21 cellular contexts compared by ENCODE assay signal in genomic region chr9:80158150-80158549, GRCh38.
A peak's percentile ranks its signal among the peaks of the same experiment; 100 is the strongest.
DNase-seq lines count a peak whose midpoint lies in the region; ATAC-seq, FAIRE-seq and TF ChIP-seq lines count a peak whose summit lies in the region.
"Had no signal": no experiment of that assay in that cellular context is flagged by ENCODE, and none has a peak within 500 bp of the region (broad histone marks: within the 10 kb centered on the region; RNA-seq: fewer than 3 reads in every experiment).

No MANE protein-coding gene starts in this region.

- no peak for TF ChIP-seq CTCF in epithelial cell of esophagus (IDR thresholded peaks at IDR 0.05; ENCODE audit: insufficient read depth, low read depth, low read length, missing control alignments)

- no peaks in the 10 kb centered on the region for H3K9me3 ChIP-seq in Karpas-422 (ENCODE audit: low read length)
- no peaks in the 10 kb centered on the region for H3K9me3 ChIP-seq in naive thymus-derived CD4-positive, alpha-beta T cell (ENCODE audit: control insufficient read depth in 2 of 3, low read length in 3 of 3)
- H3K9me3 ChIP-seq: esophagus squamous epithelium, mucosa of descending colon, pancreas, upper lobe of left lung had no signal

- no peak overlapping the region for H3K27ac Mint-ChIP-seq in naive thymus-derived CD4-positive, alpha-beta T cell
- H3K27ac Mint-ChIP-seq: activated CD4-positive, alpha-beta T cell treated with anti-CD3 and anti-CD28 coated beads, Interleukin-2, amount 10 ng/mL, durations not matched to agents 24 days and 14 days; activated naive CD4-positive, alpha-beta T cell treated with anti-CD3 and anti-CD28 coated beads, Interleukin-2, amount 10 ng/mL, durations not matched to agents 7 days and 5 days had no signal

- peaks cover 33% of the 10 kb centered on the region for H3K4me1 ChIP-seq in Karpas-422 (ENCODE audit: low read length)
- H3K4me1 ChIP-seq in naive thymus-derived CD4-positive, alpha-beta T cell (ENCODE audit: control insufficient read depth in 2 of 2, insufficient read depth in 2 of 2, low read length in 2 of 2): no peaks in the 10 kb centered on the region
- H3K4me1 ChIP-seq: pancreas had no signal

- no peaks in the 10 kb centered on the region for H4K20me1 ChIP-seq in Karpas-422 (ENCODE audit: insufficient read depth, low read depth, low read length)

- POLR2A ChIA-PET in naive thymus-derived CD4-positive, alpha-beta T cell (lab: Charles Lee): no interaction called here

- H3K9ac ChIP-seq in Karpas-422 (ENCODE audit: low read length): no peak overlapping the region

- H3K27me3 ChIP-seq in Karpas-422 (ENCODE audit: low read length): no peaks in the 10 kb centered on the region
- H3K27me3 ChIP-seq in naive thymus-derived CD4-positive, alpha-beta T cell (ENCODE audit: control insufficient read depth in 2 of 2, insufficient read depth in 2 of 2, low read length in 2 of 2): no peaks in the 10 kb centered on the region
- H3K27me3 ChIP-seq: esophagus squamous epithelium, pancreas, upper lobe of left lung had no signal

- DNase-seq in Karpas-422 (no peak), epithelial cell of esophagus (ENCODE audit: low read depth) (peak; percentile 12), putamen (ENCODE audit: low spot score) (peak; percentile 69), HTR-8/SVneo (ENCODE audit: insufficient read length, low spot score) (no peak)
- no peak for DNase-seq in naive thymus-derived CD4-positive, alpha-beta T cell
- DNase-seq: activated CD4-positive, alpha-beta T cell treated with anti-CD3 and anti-CD28 coated beads, Interleukin-2, amount 10 ng/mL, durations not matched to agents 24 days and 14 days; activated naive CD4-positive, alpha-beta T cell treated with anti-CD3 and anti-CD28 coated beads, Interleukin-2, amount 10 ng/mL, durations not matched to agents 7 days and 5 days; activated T-cell treated with anti-CD3 and anti-CD28 coated beads for 4 hours; C1 segment of cervical spinal cord; DMS79 treated with DMSO at 0.1 percent for 48 hours; esophagus squamous epithelium; islet precursor cell; mucosa of descending colon; NCI-H1694; NCI-H510A; pancreas; stimulated activated CD4-positive, alpha-beta T cell treated with anti-CD3 and anti-CD28 coated beads, Interleukin-12 subunit alpha, Interleukin-12 subunit beta, amount 100 ng/mL, for 4 hours; stimulated activated naive CD8-positive, alpha-beta T cell treated with anti-CD3 and anti-CD28 coated beads, Interleukin-15, Interleukin-2, amounts not matched to agents 100 U/mL and 50 U/mL, for 24 hours; upper lobe of left lung had no signal

- H3K9me2 ChIP-seq in Karpas-422 (replicated peaks; ENCODE audit: insufficient read depth, low read length): no peaks in the 10 kb centered on the region

- FAIRE-seq in HTR-8/SVneo (lab: Jason Lieb, UNC): no peak

- H3K36me3 ChIP-seq in Karpas-422 (ENCODE audit: insufficient read depth, low read length): no peaks in the 10 kb centered on the region
- no peaks in the 10 kb centered on the region for H3K36me3 ChIP-seq in naive thymus-derived CD4-positive, alpha-beta T cell (ENCODE audit: control insufficient read depth in 2 of 3, insufficient read depth in 3 of 3, low read length in 3 of 3)
- H3K36me3 ChIP-seq: esophagus squamous epithelium, pancreas, upper lobe of left lung had no signal

- CTCF ChIA-PET in naive thymus-derived CD4-positive, alpha-beta T cell (lab: Charles Lee): no interaction called here

- H3K4me3 ChIP-seq in Karpas-422 (ENCODE audit: low read length) (peak overlapping the region; percentile 27; the same call in 1 of the 2 replicates), epithelial cell of esophagus (ENCODE audit: low read length) (no peak overlapping the region)
- H3K4me3 ChIP-seq in naive thymus-derived CD4-positive, alpha-beta T cell (ENCODE audit: low read length): no peak overlapping the region
- H3K4me3 ChIP-seq: esophagus squamous epithelium, mucosa of descending colon, upper lobe of left lung had no signal

- no peak overlapping the region for H3K27ac ChIP-seq in Karpas-422 (ENCODE audit: low read length)
- no peak overlapping the region for H3K27ac ChIP-seq in naive thymus-derived CD4-positive, alpha-beta T cell (ENCODE audit: low read depth, low read length)
- H3K27ac ChIP-seq: esophagus squamous epithelium, pancreas, upper lobe of left lung had no signal

- H3K36me3 Mint-ChIP-seq in naive thymus-derived CD4-positive, alpha-beta T cell: no peaks in the 10 kb centered on the region
- H3K36me3 Mint-ChIP-seq: activated naive CD4-positive, alpha-beta T cell treated with anti-CD3 and anti-CD28 coated beads, Interleukin-2, amount 10 ng/mL, durations not matched to agents 7 days and 5 days had no signal

- H3K4me2 ChIP-seq in Karpas-422 (ENCODE audit: low read depth, low read length, poor library complexity, severe bottlenecking): peak overlapping the region; percentile 46

- no peak overlapping the region for H3K4me3 Mint-ChIP-seq in naive thymus-derived CD4-positive, alpha-beta T cell
- H3K4me3 Mint-ChIP-seq: activated CD4-positive, alpha-beta T cell treated with anti-CD3 and anti-CD28 coated beads, Interleukin-2, amount 10 ng/mL, durations not matched to agents 24 days and 14 days; activated naive CD4-positive, alpha-beta T cell treated with anti-CD3 and anti-CD28 coated beads, Interleukin-2, amount 10 ng/mL, durations not matched to agents 7 days and 5 days had no signal

- peak; percentile 20 for ATAC-seq in GM21529 (IDR thresholded peaks at IDR 0.05; ENCODE audit: unreplicated experiment)
- ATAC-seq in naive thymus-derived CD4-positive, alpha-beta T cell: no peak
- ATAC-seq in HG02642 (IDR thresholded peaks at IDR 0.05; ENCODE audit: poor library complexity, unreplicated experiment): no peak
- ATAC-seq: mucosa of descending colon; stimulated activated naive CD8-positive, alpha-beta T cell treated with anti-CD3 and anti-CD28 coated beads, Interleukin-15, Interleukin-2, amounts not matched to agents 100 U/mL and 50 U/mL, for 24 hours had no signal

- H3K27me3 Mint-ChIP-seq in naive thymus-derived CD4-positive, alpha-beta T cell: peaks cover 0 to 10% (median 7%) of the 10 kb centered on the region in 5 donors
- H3K27me3 Mint-ChIP-seq: activated CD4-positive, alpha-beta T cell treated with anti-CD3 and anti-CD28 coated beads, Interleukin-2, amount 10 ng/mL, durations not matched to agents 24 days and 14 days; activated naive CD4-positive, alpha-beta T cell treated with anti-CD3 and anti-CD28 coated beads, Interleukin-2, amount 10 ng/mL, durations not matched to agents 7 days and 5 days had no signal

- H2AFZ ChIP-seq in Karpas-422 (ENCODE audit: low read length): peak overlapping the region; percentile 56; the same call in 1 of the 2 replicates

- no peaks in the 10 kb centered on the region for H3K4me1 Mint-ChIP-seq in naive thymus-derived CD4-positive, alpha-beta T cell
- H3K4me1 Mint-ChIP-seq: activated CD4-positive, alpha-beta T cell treated with anti-CD3 and anti-CD28 coated beads, Interleukin-2, amount 10 ng/mL, durations not matched to agents 24 days and 14 days; activated naive CD4-positive, alpha-beta T cell treated with anti-CD3 and anti-CD28 coated beads, Interleukin-2, amount 10 ng/mL, durations not matched to agents 7 days and 5 days had no signal

- peaks cover 0 to 7% (median 0%) of the 10 kb centered on the region in 11 donors for H3K9me3 Mint-ChIP-seq in naive thymus-derived CD4-positive, alpha-beta T cell
- H3K9me3 Mint-ChIP-seq: activated CD4-positive, alpha-beta T cell treated with anti-CD3 and anti-CD28 coated beads, Interleukin-2, amount 10 ng/mL, durations not matched to agents 24 days and 14 days; activated naive CD4-positive, alpha-beta T cell treated with anti-CD3 and anti-CD28 coated beads, Interleukin-2, amount 10 ng/mL, durations not matched to agents 7 days and 5 days had no signal

- H3K79me2 ChIP-seq in Karpas-422 (ENCODE audit: low read length): no peaks in the 10 kb centered on the region

- intact Hi-C loops in naive thymus-derived CD4-positive, alpha-beta T cell (cut with micrococcal nuclease): no loop called here

Comparison
In these comparisons a context has a peak if more than half of its experiments do, and no peak if none do; other contexts are left out.
1. DNase-seq: peak in epithelial cell of esophagus (single experiment) and putamen (single experiment); none in Karpas-422 (single experiment), naive thymus-derived CD4-positive, alpha-beta T cell (0 of 9) and HTR-8/SVneo (single experiment).